ENCODE assay signal across 18 cellular contexts in the genomic region with DNA sequence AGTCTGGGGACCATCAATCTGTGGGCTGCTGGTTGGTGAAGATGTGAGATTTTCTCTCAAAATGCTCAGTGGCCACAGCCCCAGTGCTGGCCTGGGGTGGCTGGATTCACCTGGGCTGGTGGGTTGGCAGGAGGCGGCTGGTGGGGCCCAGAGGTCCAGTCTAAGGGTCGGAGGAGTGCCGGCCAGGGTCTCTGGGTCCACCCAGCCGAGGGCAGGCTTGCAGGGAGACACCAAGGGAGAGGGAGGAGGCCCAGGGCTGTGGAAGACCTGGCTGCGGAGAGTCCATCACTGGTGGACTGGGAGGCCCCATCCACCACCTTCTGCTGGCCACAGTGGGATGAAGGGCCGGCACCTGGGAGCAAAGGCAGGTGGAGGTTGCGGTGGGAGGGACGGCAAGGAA. TPM values are rescaled to one million over a fixed set of nuclear protein-coding genes. Genes with fewer than 3 reads are reported as not detected.
A peak's percentile ranks its signal among the peaks of the same experiment; 100 is the strongest.
DNase-seq lines count a peak whose midpoint lies in the region; ATAC-seq and TF ChIP-seq lines count a peak whose summit lies in the region.
"Had no signal": no experiment of that assay in that cellular context is flagged by ENCODE, and none has a peak within 500 bp of the region (broad histone marks: within the 10 kb centered on the region; RNA-seq: fewer than 3 reads in every experiment).

No MANE protein-coding gene starts in this region.

- intact Hi-C loops in psoas muscle (cut with DNase I): no loop called here

- peak overlapping the region; percentile 8 for H3K4me3 ChIP-seq in psoas muscle
- H3K4me3 ChIP-seq: colonic mucosa, PC-9 had no signal

- peaks cover 10% of the 10 kb centered on the region for H3K27me3 Mint-ChIP-seq in chondrocyte (ENCODE audit: low read depth)
- H3K27me3 Mint-ChIP-seq in activated CD4-positive, alpha-beta memory T cell treated with anti-CD3 and anti-CD28 coated beads, Interleukin-2, amount 10 ng/mL, durations not matched to agents 7 days and 5 days: peaks cover 55% of the 10 kb centered on the region

- no peak overlapping the region for H3K27ac Mint-ChIP-seq in chondrocyte (ENCODE audit: unreplicated experiment)
- no peak overlapping the region for H3K27ac Mint-ChIP-seq in activated CD4-positive, alpha-beta memory T cell treated with anti-CD3 and anti-CD28 coated beads, Interleukin-2, amount 10 ng/mL, durations not matched to agents 7 days and 5 days
- H3K27ac Mint-ChIP-seq: activated T-helper 17 cell treated with anti-CD3 and anti-CD28 coated beads, Interleukin-2, amount 50 U/mL, for 72 hours; H9 had no signal

- H3K4me1 Mint-ChIP-seq in chondrocyte (ENCODE audit: low read depth): peaks cover 9% of the 10 kb centered on the region
- peaks cover 6% of the 10 kb centered on the region for H3K4me1 Mint-ChIP-seq in activated CD4-positive, alpha-beta memory T cell treated with anti-CD3 and anti-CD28 coated beads, Interleukin-2, amount 10 ng/mL, durations not matched to agents 7 days and 5 days

- no peaks in the 10 kb centered on the region for H3K36me3 ChIP-seq in psoas muscle (ENCODE audit: insufficient read depth in 1 of 2, low read depth in 1 of 2)
- H3K36me3 ChIP-seq: colonic mucosa had no signal

- ATAC-seq in psoas muscle (peak in 3 of 4 donors; percentile 6 to 20 (median 11)), GM18861 (IDR thresholded peaks at IDR 0.05; ENCODE audit: unreplicated experiment) (no peak), GM18868 (IDR thresholded peaks at IDR 0.05; ENCODE audit: unreplicated experiment) (no peak)
- ATAC-seq: activated T-helper 17 cell treated with anti-CD3 and anti-CD28 coated beads, Interleukin-2, amount 50 U/mL, for 72 hours had no signal

- POLR2A ChIA-PET in activated CD4-positive, alpha-beta memory T cell treated with anti-CD3 and anti-CD28 coated beads, Interleukin-2, amount 10 ng/mL, durations not matched to agents 7 days and 5 days (lab: Charles Lee): no interaction called here

- no peak overlapping the region for H3K4me3 Mint-ChIP-seq in chondrocyte (ENCODE audit: unreplicated experiment)
- no peak overlapping the region for H3K4me3 Mint-ChIP-seq in activated CD4-positive, alpha-beta memory T cell treated with anti-CD3 and anti-CD28 coated beads, Interleukin-2, amount 10 ng/mL, durations not matched to agents 7 days and 5 days

- 56 to 69% (median 69%) methylated on average over 7 to 8 of the region's 8 CpGs for WGBS in psoas muscle, 3 donors

- H3K27ac ChIP-seq in layer of hippocampus (ENCODE audit: low read depth, low read length) (peak overlapping the region; percentile 10), psoas muscle (peak overlapping the region; percentile 49)
- H3K27ac ChIP-seq: colonic mucosa, PC-9 had no signal

- DNase-seq in AG08395 (ENCODE audit: low spot score): peak; percentile 2
- peak; percentile 82 for DNase-seq in chondrocyte (ENCODE audit: low spot score)
- no peak for DNase-seq in psoas muscle
- DNase-seq in activated CD4-positive, alpha-beta memory T cell treated with anti-CD3 and anti-CD28 coated beads, Interleukin-2, amount 10 ng/mL, durations not matched to agents 7 days and 5 days: no peak
- DNase-seq in SW 1271 (lab: John Stamatoyannopoulos, UW): no peak
- DNase-seq: amniotic stem cell; colonic mucosa; H9; MM.1S; naive B cell; NCI-H1930; stimulated activated CD4-positive, alpha-beta T cell treated with anti-CD3 and anti-CD28 coated beads, Interleukin-2, amount 100 ng/mL, for 24 hours; trophoblast cell had no signal

- H3K4me1 ChIP-seq in psoas muscle: no peaks in the 10 kb centered on the region
- H3K4me1 ChIP-seq: colonic mucosa had no signal

- no peaks in the 10 kb centered on the region for H3K9me3 Mint-ChIP-seq in chondrocyte (ENCODE audit: low read depth)
- H3K9me3 Mint-ChIP-seq in activated CD4-positive, alpha-beta memory T cell treated with anti-CD3 and anti-CD28 coated beads, Interleukin-2, amount 10 ng/mL, durations not matched to agents 7 days and 5 days: no peaks in the 10 kb centered on the region
- H3K9me3 Mint-ChIP-seq: activated T-helper 17 cell treated with anti-CD3 and anti-CD28 coated beads, Interleukin-2, amount 50 U/mL, for 72 hours had no signal

- TF ChIP-seq CTCF in chondrocyte (IDR thresholded peaks at IDR 0.05): no peak
- no peak for TF ChIP-seq CTCF in psoas muscle (IDR thresholded peaks at IDR 0.05)

- CTCF ChIA-PET in activated CD4-positive, alpha-beta memory T cell treated with anti-CD3 and anti-CD28 coated beads, Interleukin-2, amount 10 ng/mL, durations not matched to agents 7 days and 5 days (lab: Charles Lee): no interaction called here

- H3K27me3 ChIP-seq in layer of hippocampus (ENCODE audit: control insufficient read depth, insufficient read depth, low read length) (peaks cover 10% of the 10 kb centered on the region), psoas muscle (ENCODE audit: insufficient read depth in 3 of 3, low read length in 2 of 3) (peaks cover 0 to 62% (median 12%) of the 10 kb centered on the region in 3 donors)

- H3K36me3 Mint-ChIP-seq in chondrocyte (ENCODE audit: low read depth): no peaks in the 10 kb centered on the region
- no peaks in the 10 kb centered on the region for H3K36me3 Mint-ChIP-seq in activated CD4-positive, alpha-beta memory T cell treated with anti-CD3 and anti-CD28 coated beads, Interleukin-2, amount 10 ng/mL, durations not matched to agents 7 days and 5 days (ENCODE audit: low read depth)

- no peaks in the 10 kb centered on the region for H3K9me3 ChIP-seq in psoas muscle
- H3K9me3 ChIP-seq: colonic mucosa had no signal

RNA-seq across cellular contexts. Expression of gene SHANK3, which starts 0.6 kb away (rescaled TPM):
- total RNA-seq in chondrocyte (3.9 to 7.5 TPM (median 7.0 TPM) in 3 replicates), psoas muscle (10 to 100 TPM in 3 of 4 donors, 1 to 10 TPM in 1; 7.5 to 16.3 (median 13.5) TPM)
- polyA plus RNA-seq in psoas muscle: 1 to 10 TPM; 4.2 to 9.3 (median 4.8) TPM
- under 1 TPM in 1 of 2 experiments, not detected in 1; 0.08 TPM for total RNA-seq in activated CD4-positive, alpha-beta memory T cell treated with anti-CD3 and anti-CD28 coated beads, Interleukin-2, amount 10 ng/mL, durations not matched to agents 7 days and 5 days

RNA-seq across cellular contexts. Expression of gene ARSA, which starts 44.1 kb away (rescaled TPM):
- total RNA-seq in chondrocyte (37.6 to 39.8 TPM (median 39.3 TPM) in 3 replicates), psoas muscle (10 to 100 TPM in 2 of 4 donors, 1 to 10 TPM in 2; 8.8 to 13.6 (median 10.4) TPM)
- polyA plus RNA-seq in psoas muscle: 10 to 100 TPM in 1 of 3 donors, 1 to 10 TPM in 2; 8.3 to 11.7 (median 9.8) TPM
- 10 to 100 TPM; 63.1 to 65.0 TPM for total RNA-seq in activated CD4-positive, alpha-beta memory T cell treated with anti-CD3 and anti-CD28 coated beads, Interleukin-2, amount 10 ng/mL, durations not matched to agents 7 days and 5 days

Comparison
In these comparisons a context has a peak if more than half of its experiments do, and no peak if none do; other contexts are left out.
1. DNase-seq: peak in AG08395 (single experiment) and chondrocyte (single experiment); none in psoas muscle (0 of 2), activated CD4-positive, alpha-beta memory T cell treated with anti-CD3 and anti-CD28 coated beads, Interleukin-2, amount 10 ng/mL, durations not matched to agents 7 days and 5 days (single experiment) and SW 1271 (0 of 2).
2. ATAC-seq: peak in psoas muscle (3 of 4); none in GM18861 (single experiment) and GM18868 (single experiment).